In the genomic region with DNA sequence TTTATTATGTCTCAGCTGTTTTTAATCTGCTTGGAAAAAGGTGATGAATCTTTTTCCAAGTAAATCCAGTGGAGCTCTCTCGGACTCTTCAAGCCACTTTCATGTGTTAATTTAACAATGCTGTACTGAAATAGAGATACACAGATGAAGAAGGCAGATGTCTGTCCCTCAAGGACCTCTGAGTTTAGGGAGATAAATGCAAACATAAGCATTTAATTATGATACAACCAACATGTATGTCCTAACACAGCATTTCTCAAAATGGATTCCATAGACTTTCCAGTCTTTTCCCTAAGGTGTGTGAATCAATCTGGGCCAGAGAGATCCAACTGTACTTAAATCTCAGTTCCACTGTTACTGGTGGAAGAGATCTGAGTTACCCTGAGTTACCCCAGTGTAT, we compare ENCODE assay signal across 4 cellular contexts.
TF ChIP-seq lines count a peak whose summit lies in the region.

No MANE protein-coding gene starts in this region.

TF ChIP-seq in HepG2, 621 proteins besides CTCF, POLR2A, EP300 and RAD21:
- no peak for TF ChIP-seq PRMT3 (CRISPR knock-in tag; IDR thresholded peaks at IDR 0.05; ENCODE audit: borderline replicate concordance, low read depth)
- TF ChIP-seq GTF2F1 (IDR thresholded peaks at IDR 0.05; ENCODE audit: low read length), result no peak
- TF ChIP-seq MAFK (conservative IDR thresholded peaks at IDR 0.05 in 1 of 2, IDR thresholded peaks at IDR 0.05 in 1 of 2; ENCODE audit: low read length in 2 of 2), result peak; percentile 64 to 79
- peak; percentile 79 for TF ChIP-seq MAFF (IDR thresholded peaks at IDR 0.05; ENCODE audit: low read depth, low read length)
TF ChIP-seq in HepG2: peak in this region for 2.

TF ChIP-seq in A549, 52 proteins besides CTCF, POLR2A, EP300 and RAD21:
- no peak for TF ChIP-seq ZNF302 (CRISPR knock-in tag; IDR thresholded peaks at IDR 0.05)
- peak; percentile 72 for TF ChIP-seq MAFK (IDR thresholded peaks at IDR 0.05; ENCODE audit: partially characterized antibody)

TF ChIP-seq in IMR-90, 13 proteins besides CTCF, POLR2A, EP300 and RAD21:
- TF ChIP-seq FOS (IDR thresholded peaks at IDR 0.05; ENCODE audit: low read depth, low read length), result no peak
- peak; percentile 75 for TF ChIP-seq MAFK (IDR thresholded peaks at IDR 0.05; ENCODE audit: low read depth, low read length)

TF ChIP-seq in K562, 482 proteins besides CTCF, POLR2A, EP300 and RAD21:
- TF ChIP-seq ZC3H8 (IDR thresholded peaks at IDR 0.05) (no peak), ZNF316 (IDR thresholded peaks at IDR 0.05) (peak; percentile 21; the same call in 1 of the 2 replicates), NFIC (IDR thresholded peaks at IDR 0.05) (no peak)
- TF ChIP-seq, protein P1, sequence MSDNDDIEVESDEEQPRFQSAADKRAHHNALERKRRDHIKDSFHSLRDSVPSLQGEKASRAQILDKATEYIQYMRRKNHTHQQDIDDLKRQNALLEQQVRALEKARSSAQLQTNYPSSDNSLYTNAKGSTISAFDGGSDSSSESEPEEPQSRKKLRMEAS (CRISPR knock-in tag; IDR thresholded peaks at IDR 0.05), result no peak
